1 cellular context compared by ENCODE assay signal in genomic region chr6:9502991-9503761, GRCh38.
A peak's percentile ranks its signal among the peaks of the same experiment; 100 is the strongest.
TF ChIP-seq lines count a peak whose summit lies in the region.

No MANE protein-coding gene starts in this region.

TF ChIP-seq in H1, 55 proteins besides CTCF, POLR2A, EP300 and RAD21 (continued from another document):
- TF ChIP-seq KDM5A (IDR thresholded peaks at IDR 0.05; ENCODE audit: low read length) (no peak), SUZ12 (IDR thresholded peaks at IDR 0.05; ENCODE audit: low read length) (no peak), SRF (IDR thresholded peaks at IDR 0.05; ENCODE audit: low read depth, low read length) (no peak), TEAD4 (IDR thresholded peaks at IDR 0.05; ENCODE audit: low read depth, low read length) (0 out of 2 replicates have a peak, but pooled peaks have one; percentile 5), SAP30 (IDR thresholded peaks at IDR 0.05; ENCODE audit: insufficient read depth, insufficient replicate concordance, low read length) (no peak)
TF ChIP-seq in H1: peak in this region for 1.
